ENCODE assay signal across 35 cellular contexts in genomic region chr13:82058364-82058763, GRCh38.
"Had no signal": no experiment of that assay in that cellular context is flagged by ENCODE, and none has a peak within 500 bp of the region (broad histone marks: within the 10 kb centered on the region; RNA-seq: fewer than 3 reads in every experiment).

No MANE protein-coding gene starts in this region.

- H3K27me3 ChIP-seq: MG63 had no signal

- DNase-seq: Karpas-422, Kasumi-1, MG63, MM.1S, MV-4-11, NCI-H1048, NCI-H1092, NCI-H1092 treated with DMSO at 0.1 percent for 48 hours, NCI-H1105, NCI-H1105 treated with DMSO at 0.1 percent for 48 hours, NCI-H1417, NCI-H1417 treated with DMSO at 0.1 percent for 48 hours, NCI-H1436, NCI-H1436 treated with DMSO at 0.1 percent for 48 hours, NCI-H146, NCI-H1694, NCI-H1694 treated with DMSO at 0.1 percent for 48 hours, NCI-H187, NCI-H187 treated with DMSO at 0.1 percent for 48 hours, NCI-H1930, NCI-H2029, NCI-H2029 treated with DMSO at 0.1 percent for 48 hours, NCI-H2081, NCI-H2081 treated with DMSO at 0.1 percent for 48 hours, NCI-H2107, NCI-H2171, NCI-H2171 treated with DMSO at 0.1 percent for 48 hours, NCI-H2227 treated with DMSO at 0.1 percent for 48 hours, NCI-H226, NCI-H345, NCI-H446, NCI-H446 treated with DMSO at 0.1 percent for 48 hours, NCI-H510A, NCI-H510A treated with DMSO at 0.1 percent for 48 hours, NCI-H524 had no signal

- H3K9me3 ChIP-seq: MG63 had no signal

- H3K4me3 ChIP-seq: MG63 had no signal

- H3K36me3 ChIP-seq: MG63 had no signal
